ENCODE assay signal across 7 cellular contexts in the genomic region with DNA sequence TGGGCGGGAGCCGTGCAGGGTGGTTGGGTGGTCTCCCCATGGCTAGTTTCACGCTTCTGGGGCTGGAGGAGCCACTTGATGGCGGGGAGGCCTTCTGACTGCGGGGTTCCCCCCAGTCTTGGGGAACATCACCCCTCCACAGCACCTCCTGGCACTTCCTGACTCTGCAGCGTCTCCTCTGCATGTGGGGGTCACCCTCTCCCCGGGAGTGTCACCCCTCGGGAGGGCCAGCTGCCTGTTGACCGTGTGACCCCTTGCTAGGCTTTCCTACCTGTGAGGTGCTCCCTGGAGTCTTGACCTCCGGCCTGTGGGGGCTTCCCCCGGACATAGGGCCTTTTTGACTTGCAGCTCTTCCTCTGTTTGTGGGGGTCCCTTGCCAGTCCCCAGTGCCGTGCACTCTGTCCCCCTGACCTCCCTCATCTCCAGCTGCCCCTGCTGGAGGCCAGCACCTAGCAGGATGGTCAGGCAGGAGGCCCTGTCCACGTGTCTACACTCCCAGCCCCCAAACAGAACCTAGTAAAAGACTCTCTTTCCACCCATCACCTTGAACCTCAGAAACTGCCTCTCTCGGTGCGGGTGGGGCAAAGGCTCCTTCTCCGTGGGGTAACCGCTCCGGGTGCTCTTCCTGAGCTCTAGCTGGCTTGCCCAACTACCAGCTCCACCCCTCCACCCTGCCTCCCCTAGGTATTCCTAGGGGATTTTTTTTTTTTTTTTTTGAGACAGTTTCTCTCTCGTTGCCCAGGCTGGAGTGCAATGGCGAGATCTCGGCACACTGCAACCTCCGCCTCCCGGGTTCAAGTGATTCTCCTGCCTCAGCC. TPM values are rescaled to one million over a fixed set of nuclear protein-coding genes. Genes with fewer than 3 reads are reported as not detected.
A peak's percentile ranks its signal among the peaks of the same experiment; 100 is the strongest.
DNase-seq lines count a peak whose midpoint lies in the region; ATAC-seq and TF ChIP-seq lines count a peak whose summit lies in the region.

No MANE protein-coding gene starts in this region.

- peak overlapping the region; percentile 82 to 87 (median 85) for H3K4me3 Mint-ChIP-seq in nephron

- H3K27me3 ChIP-seq in dorsolateral prefrontal cortex, result no peaks in the 10 kb centered on the region

- H3K36me3 Mint-ChIP-seq in nephron (ENCODE audit: low read depth), result peaks cover 4% of the 10 kb centered on the region

- H3K9me3 Mint-ChIP-seq in nephron, result peaks cover 5% of the 10 kb centered on the region

- H3K27ac ChIP-seq in dorsolateral prefrontal cortex, result peak overlapping the region in 53 of 59 donors; percentile 0 to 90 (median 70)

- DNase-seq in Jurkat, Clone E6-1 (ENCODE audit: low read depth, low spot score), result no peak
- no peak for DNase-seq in dorsolateral prefrontal cortex
- DNase-seq in NCI-H524 treated with DMSO at 0.1 percent for 48 hours (lab: John Stamatoyannopoulos, UW), result no peak
- no peak for DNase-seq in A172 (ENCODE audit: low spot score)
- no peak for DNase-seq in left lobe of liver (ENCODE audit: low spot score)

- peak; percentile 6 for ATAC-seq in GM19397 (IDR thresholded peaks at IDR 0.05; ENCODE audit: unreplicated experiment)
- no peak for ATAC-seq in left lobe of liver

- H3K27ac Mint-ChIP-seq in nephron, result no peak overlapping the region

- H3K4me1 Mint-ChIP-seq in nephron, result peaks cover 30% of the 10 kb centered on the region

- peaks cover 20% of the 10 kb centered on the region for H3K27me3 Mint-ChIP-seq in nephron (ENCODE audit: low read depth)

- intact Hi-C loops in dorsolateral prefrontal cortex (cut with DNase I), result loop anchor here (2.0 to 10.0 kb wide), 5 partner anchors 17 to 159 kb away; a partner anchor contains a TSS

- H3K4me3 ChIP-seq in Jurkat, Clone E6-1 (ENCODE audit: low read length), result peak overlapping the region; percentile 59
- H3K4me3 ChIP-seq in dorsolateral prefrontal cortex, result peak overlapping the region; percentile 61 to 97 (median 85)

- TF ChIP-seq CTCF in dorsolateral prefrontal cortex (IDR thresholded peaks at IDR 0.05 in 54 of 56, conservative IDR thresholded peaks at IDR 0.05 in 2 of 56; ENCODE audit: low read depth in 1 of 56, partially characterized antibody in 56 of 56) (no peak), nephron (IDR thresholded peaks at IDR 0.05; ENCODE audit: unreplicated experiment in 3 of 3) (no peak)

RNA-seq across cellular contexts. Expression of a gene that starts 0.7 kb away (rescaled TPM):
- 11.1 TPM for polyA plus RNA-seq in Jurkat, Clone E6-1 (2012; ENCODE audit: insufficient read depth, insufficient read length)
- total RNA-seq in dorsolateral prefrontal cortex (100 to 1,000 TPM in 10 of 120 experiments, 10 to 100 TPM in 110; 33.4 to 125 (median 80.9) TPM), left lobe of liver (3.6 TPM)
- 26.6 and 32.1 TPM in 2 replicates for total RNA-seq in A172 (2014; rRNA removed; shearing (Covaris generic))
